28 cellular contexts compared by ENCODE assay signal in genomic region chr3:14092464-14092863, GRCh38.
"Had no signal": no experiment of that assay in that cellular context is flagged by ENCODE, and none has a peak within 500 bp of the region (broad histone marks: within the 10 kb centered on the region; RNA-seq: fewer than 3 reads in every experiment).

No MANE protein-coding gene starts in this region.

- H3K27me3 ChIP-seq: dorsolateral prefrontal cortex, esophagus muscularis mucosa, ovary, testis, tibial artery had no signal

- DNase-seq: dorsolateral prefrontal cortex; effector CD4-positive, alpha-beta T cell; foreskin keratinocyte; glutamatergic neuron; heart right ventricle; hypothalamus; immature natural killer cell; islet precursor cell; kidney glomerular epithelial cell; left colon; left ventricle myocardium superior; lower lobe of right lung; natural killer cell; occipital lobe; ovary; posterior cingulate gyrus; psoas muscle; right cardiac atrium; spleen; stimulated activated CD4-positive, alpha-beta T cell treated with anti-CD3 and anti-CD28 coated beads, Interleukin-4, amount 100 ng/mL, for 4 hours; stimulated activated naive CD8-positive, alpha-beta T cell treated with anti-CD3 and anti-CD28 coated beads, Interleukin-15, Interleukin-2, amounts not matched to agents 100 U/mL and 50 U/mL, for 24 hours; substantia nigra; testis; tibial artery had no signal

- H3K27ac ChIP-seq: dorsolateral prefrontal cortex, esophagus muscularis mucosa, foreskin keratinocyte, heart right ventricle, lower lobe of right lung, ovary, psoas muscle, skin epidermis, spleen, testis, tibial artery had no signal

- H3K9me3 ChIP-seq: ovary, testis had no signal

- H3K4me3 ChIP-seq: dorsolateral prefrontal cortex, esophagus muscularis mucosa, heart right ventricle, lower lobe of right lung, ovary, psoas muscle, skin epidermis, spleen, testis, tibial artery had no signal

- H3K36me3 Mint-ChIP-seq: immature natural killer cell; natural killer cell; stimulated activated memory B cell treated with anti-CD40 and anti-IgM and Interleukin-4, amounts not matched to agents 10 μg/mL and 1 μg/mL and 100 μg/mL, for 72 hours; type B pancreatic cell had no signal

- H3K4me1 Mint-ChIP-seq: immature natural killer cell; natural killer cell; stimulated activated memory B cell treated with anti-CD40 and anti-IgM and Interleukin-4, amounts not matched to agents 10 μg/mL and 1 μg/mL and 100 μg/mL, for 72 hours had no signal

- H3K4me1 ChIP-seq: esophagus muscularis mucosa, heart right ventricle, lower lobe of right lung, psoas muscle, spleen, testis, tibial artery had no signal

- H3K4me3 Mint-ChIP-seq: immature natural killer cell; natural killer cell; stimulated activated memory B cell treated with anti-CD40 and anti-IgM and Interleukin-4, amounts not matched to agents 10 μg/mL and 1 μg/mL and 100 μg/mL, for 72 hours; type B pancreatic cell had no signal

- H3K36me3 ChIP-seq: esophagus muscularis mucosa, heart right ventricle, lower lobe of right lung, ovary, spleen, tibial artery had no signal

- ATAC-seq: foreskin keratinocyte; heart right ventricle; left colon; left ventricle myocardium superior; lower lobe of right lung; natural killer cell; psoas muscle; right cardiac atrium; stimulated activated memory B cell treated with anti-CD40 and anti-IgM and Interleukin-4, amounts not matched to agents 10 μg/mL and 1 μg/mL and 100 μg/mL, for 72 hours; stimulated activated naive CD8-positive, alpha-beta T cell treated with anti-CD3 and anti-CD28 coated beads, Interleukin-15, Interleukin-2, amounts not matched to agents 100 U/mL and 50 U/mL, for 24 hours had no signal

- H3K27ac Mint-ChIP-seq: immature natural killer cell; natural killer cell; stimulated activated memory B cell treated with anti-CD40 and anti-IgM and Interleukin-4, amounts not matched to agents 10 μg/mL and 1 μg/mL and 100 μg/mL, for 72 hours had no signal
